8 cellular contexts compared by ENCODE assay signal in genomic region chr17:28227278-28228108, GRCh38.
A peak's percentile ranks its signal among the peaks of the same experiment; 100 is the strongest.
DNase-seq lines count a peak whose midpoint lies in the region; ATAC-seq and TF ChIP-seq lines count a peak whose summit lies in the region.

No MANE protein-coding gene starts in this region.

- peaks cover 7% of the 10 kb centered on the region for H3K4me1 ChIP-seq in CD8-positive, alpha-beta T cell (ENCODE audit: insufficient read depth, low read length)
- H3K4me1 ChIP-seq in naive thymus-derived CD4-positive, alpha-beta T cell (ENCODE audit: control insufficient read depth in 2 of 2, insufficient read depth in 2 of 2, low read length in 2 of 2), result no peaks in the 10 kb centered on the region

- H3K9me3 ChIP-seq in CD8-positive, alpha-beta T cell (ENCODE audit: low read length), result no peaks in the 10 kb centered on the region
- H3K9me3 ChIP-seq in naive thymus-derived CD4-positive, alpha-beta T cell (ENCODE audit: control insufficient read depth in 2 of 3, low read length in 3 of 3), result no peaks in the 10 kb centered on the region
- H3K9me3 ChIP-seq in WERI-Rb-1 (ENCODE audit: severe bottlenecking), result peaks cover 4% of the 10 kb centered on the region

- intact Hi-C loops in CD8-positive, alpha-beta T cell (cut with DNase I, micrococcal nuclease), result loop anchor here in 1 of 2 experiments (5.0 kb wide), 1 partner anchor 190 kb away; no protein-coding TSS in a partner anchor
- intact Hi-C loops in naive thymus-derived CD4-positive, alpha-beta T cell (cut with micrococcal nuclease), result no loop called here

- H3K27me3 Mint-ChIP-seq in CD8-positive, alpha-beta T cell (ENCODE audit: low read depth), result peaks cover 49% of the 10 kb centered on the region
- peaks cover 43 to 57% (median 48%) of the 10 kb centered on the region in 5 donors for H3K27me3 Mint-ChIP-seq in naive thymus-derived CD4-positive, alpha-beta T cell

- peak overlapping the region; percentile 57 for H3K4me3 Mint-ChIP-seq in CD8-positive, alpha-beta T cell
- peak overlapping the region; percentile 51 to 82 (median 74) for H3K4me3 Mint-ChIP-seq in naive thymus-derived CD4-positive, alpha-beta T cell

- POLR2A ChIA-PET in CD8-positive, alpha-beta T cell (lab: Charles Lee), result no interaction called here
- POLR2A ChIA-PET in naive thymus-derived CD4-positive, alpha-beta T cell (lab: Charles Lee), result no interaction called here

- no peaks in the 10 kb centered on the region for H3K36me3 ChIP-seq in CD8-positive, alpha-beta T cell (ENCODE audit: insufficient read depth, low read length)
- H3K36me3 ChIP-seq in naive thymus-derived CD4-positive, alpha-beta T cell (ENCODE audit: control insufficient read depth in 2 of 3, insufficient read depth in 3 of 3, low read length in 3 of 3), result no peaks in the 10 kb centered on the region
- no peaks in the 10 kb centered on the region for H3K36me3 ChIP-seq in WERI-Rb-1

- no peaks in the 10 kb centered on the region for H3K36me3 Mint-ChIP-seq in CD8-positive, alpha-beta T cell
- no peaks in the 10 kb centered on the region for H3K36me3 Mint-ChIP-seq in naive thymus-derived CD4-positive, alpha-beta T cell

- peak overlapping the region; percentile 13 for H3K4me3 ChIP-seq in CD8-positive, alpha-beta T cell (ENCODE audit: low read depth, low read length)
- H3K4me3 ChIP-seq in WI38 (ENCODE audit: low read depth, low read length) (peak overlapping the region; percentile 18), epithelial cell of proximal tubule (ENCODE audit: low read depth, low read length) (peak overlapping the region; percentile 68), WERI-Rb-1 (ENCODE audit: low read depth, low read length) (no peak overlapping the region)
- H3K4me3 ChIP-seq in naive thymus-derived CD4-positive, alpha-beta T cell (ENCODE audit: low read length), result no peak overlapping the region

- peaks cover 10% of the 10 kb centered on the region for H3K4me1 Mint-ChIP-seq in CD8-positive, alpha-beta T cell (ENCODE audit: low read depth)
- peaks cover 8 to 15% (median 12%) of the 10 kb centered on the region in 7 donors for H3K4me1 Mint-ChIP-seq in naive thymus-derived CD4-positive, alpha-beta T cell

- DNase-seq in CD8-positive, alpha-beta T cell, result no peak
- peak; percentile 83 for DNase-seq in LoVo (ENCODE audit: low spot score)
- DNase-seq in epithelial cell of proximal tubule (ENCODE audit: low read depth), result no peak
- peak in 1 of 9 donors; percentile 41 for DNase-seq in naive thymus-derived CD4-positive, alpha-beta T cell
- no peak for DNase-seq in WERI-Rb-1

- peak; percentile 40 for ATAC-seq in CD8-positive, alpha-beta T cell
- peak; percentile 48 for ATAC-seq in naive thymus-derived CD4-positive, alpha-beta T cell
- no peak for ATAC-seq in HG02885 (IDR thresholded peaks at IDR 0.05; ENCODE audit: poor library complexity, unreplicated experiment)
- ATAC-seq in HG02870 (IDR thresholded peaks at IDR 0.05; ENCODE audit: unreplicated experiment), result no peak

- no peaks in the 10 kb centered on the region for H3K9me3 Mint-ChIP-seq in CD8-positive, alpha-beta T cell
- H3K9me3 Mint-ChIP-seq in naive thymus-derived CD4-positive, alpha-beta T cell, result peaks cover 0 to 2% (median 0%) of the 10 kb centered on the region in 11 donors

- CTCF ChIA-PET in CD8-positive, alpha-beta T cell (lab: Charles Lee), result no interaction called here
- CTCF ChIA-PET in naive thymus-derived CD4-positive, alpha-beta T cell (lab: Charles Lee), result no interaction called here

- H3K27ac Mint-ChIP-seq in CD8-positive, alpha-beta T cell, result no peak overlapping the region
- no peak overlapping the region for H3K27ac Mint-ChIP-seq in naive thymus-derived CD4-positive, alpha-beta T cell

- TF ChIP-seq CTCF in CD8-positive, alpha-beta T cell (IDR thresholded peaks at IDR 0.05), result no peak
- TF ChIP-seq CTCF in WI38 (IDR thresholded peaks at IDR 0.05; ENCODE audit: low read depth, low read length) (no peak), epithelial cell of proximal tubule (conservative IDR thresholded peaks at IDR 0.05; ENCODE audit: low read depth, low read length) (peak; percentile 6), WERI-Rb-1 (IDR thresholded peaks at IDR 0.05; ENCODE audit: low read depth, low read length) (no peak)

- no peak overlapping the region for H3K27ac ChIP-seq in CD8-positive, alpha-beta T cell (ENCODE audit: low read depth, low read length)
- H3K27ac ChIP-seq in naive thymus-derived CD4-positive, alpha-beta T cell (ENCODE audit: low read depth, low read length), result no peak overlapping the region
- H3K27ac ChIP-seq in WERI-Rb-1, result no peak overlapping the region

- peaks cover 31% of the 10 kb centered on the region for H3K27me3 ChIP-seq in CD8-positive, alpha-beta T cell (ENCODE audit: insufficient read depth, low read length)
- peaks cover 0 to 3% of the 10 kb centered on the region in 2 donors for H3K27me3 ChIP-seq in naive thymus-derived CD4-positive, alpha-beta T cell (ENCODE audit: control insufficient read depth in 2 of 2, insufficient read depth in 2 of 2, low read length in 2 of 2)
- no peaks in the 10 kb centered on the region for H3K27me3 ChIP-seq in WERI-Rb-1 (ENCODE audit: insufficient read depth, low read depth, severe bottlenecking)

Comparison
In these comparisons a context has a peak if more than half of its experiments do, and no peak if none do; other contexts are left out.
1. ATAC-seq: peak in CD8-positive, alpha-beta T cell (single experiment) and naive thymus-derived CD4-positive, alpha-beta T cell (single experiment); none in HG02885 (single experiment) and HG02870 (single experiment).
2. H3K4me3 ChIP-seq: peak in CD8-positive, alpha-beta T cell (single experiment), WI38 (single experiment) and epithelial cell of proximal tubule (single experiment); none in naive thymus-derived CD4-positive, alpha-beta T cell (single experiment) and WERI-Rb-1 (single experiment).